ENCODE assay signal across 8 cellular contexts in the genomic region with DNA sequence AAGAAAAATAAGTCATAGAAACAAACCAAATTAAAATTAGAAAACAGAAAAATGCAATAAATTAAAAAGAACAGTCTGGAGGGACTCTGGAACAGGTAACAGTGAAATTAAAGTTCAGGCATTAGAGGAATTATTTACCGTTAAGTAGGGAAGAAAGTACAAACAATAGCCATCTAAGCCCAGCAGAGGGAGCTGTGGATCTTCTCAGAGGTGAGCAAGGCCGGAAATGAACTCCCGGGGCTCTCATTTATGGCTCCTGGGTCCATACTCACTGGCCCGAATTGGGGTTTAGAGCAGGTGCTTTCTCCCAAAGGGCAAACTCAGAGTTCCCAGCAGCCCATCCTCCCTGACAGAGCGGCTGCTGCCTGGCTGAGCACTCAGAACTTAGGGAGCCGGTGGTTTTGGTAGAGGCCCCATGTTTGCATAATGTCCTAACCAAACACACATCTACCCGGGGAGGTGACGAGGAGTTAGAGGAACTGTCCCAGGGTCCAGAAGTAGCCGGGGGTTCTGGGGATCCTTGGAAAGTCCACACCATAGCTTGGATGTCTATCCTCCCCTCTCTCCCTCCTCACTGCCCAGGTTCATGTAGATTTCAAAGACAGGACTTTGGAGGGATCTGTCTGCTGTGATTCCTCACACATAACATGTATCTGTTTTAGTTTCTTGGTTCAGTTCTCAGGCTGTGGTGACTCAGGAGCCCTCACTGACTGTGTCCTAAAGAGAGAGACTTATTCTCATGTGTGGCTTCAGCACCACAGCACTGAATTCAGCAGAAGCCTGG.
DNase-seq lines count a peak whose midpoint lies in the region; ATAC-seq and TF ChIP-seq lines count a peak whose summit lies in the region.

No MANE protein-coding gene starts in this region.

- H3K79me2 ChIP-seq in MM.1S (ENCODE audit: low read length), result no peaks in the 10 kb centered on the region
- no peaks in the 10 kb centered on the region for H3K79me2 ChIP-seq in smooth muscle cell (ENCODE audit: low read depth)

- peaks cover 12% of the 10 kb centered on the region for H3K4me1 ChIP-seq in MM.1S (ENCODE audit: low read length)
- H3K4me1 ChIP-seq in right cardiac atrium (ENCODE audit: control insufficient read depth, insufficient read depth, low read length), result no peaks in the 10 kb centered on the region
- H3K4me1 ChIP-seq in smooth muscle cell (ENCODE audit: low read depth), result no peaks in the 10 kb centered on the region

- peak overlapping the region; percentile 64 for H3K9ac ChIP-seq in MM.1S (ENCODE audit: low read length)
- H3K9ac ChIP-seq in smooth muscle cell (ENCODE audit: low read depth), result no peak overlapping the region

- H3K4me2 ChIP-seq in MM.1S (ENCODE audit: low read depth, low read length) (peak overlapping the region; percentile 85), smooth muscle cell (no peak overlapping the region)

- no peaks in the 10 kb centered on the region for H3K4me1 Mint-ChIP-seq in mesothelial cell of epicardium

- no peaks in the 10 kb centered on the region for H3K9me3 Mint-ChIP-seq in mesothelial cell of epicardium

- H3K4me3 ChIP-seq in MM.1S (ENCODE audit: low read length) (peak overlapping the region; percentile 15; the same call in 1 of the 2 replicates), right cardiac atrium (ENCODE audit: low read length) (no peak overlapping the region), smooth muscle cell (no peak overlapping the region)

- no peak overlapping the region for H3K27ac Mint-ChIP-seq in mesothelial cell of epicardium

- peaks cover 56% of the 10 kb centered on the region for H3K27me3 Mint-ChIP-seq in mesothelial cell of epicardium (ENCODE audit: low read depth)

- intact Hi-C loops in right cardiac atrium (cut with DNase I), result no loop called here

- H2AFZ ChIP-seq in MM.1S (ENCODE audit: low read length), result peak overlapping the region; percentile 91
- H2AFZ ChIP-seq in smooth muscle cell (ENCODE audit: low read depth), result peak overlapping the region; percentile 13

- no peaks in the 10 kb centered on the region for H3K36me3 ChIP-seq in MM.1S (replicated peaks; ENCODE audit: insufficient read depth, low read length)
- no peaks in the 10 kb centered on the region for H3K36me3 ChIP-seq in smooth muscle cell (ENCODE audit: low read depth)

- peak overlapping the region; percentile 33; the same call in 1 of the 2 replicates for H3K27ac ChIP-seq in MM.1S (ENCODE audit: low read length)
- no peak overlapping the region for H3K27ac ChIP-seq in right cardiac atrium (ENCODE audit: low read length)
- no peak overlapping the region for H3K27ac ChIP-seq in smooth muscle cell (ENCODE audit: low read depth)

- no peak overlapping the region for H3K4me3 Mint-ChIP-seq in mesothelial cell of epicardium

- H3K9me2 ChIP-seq in MM.1S (replicated peaks; ENCODE audit: insufficient read depth, low read length), result no peaks in the 10 kb centered on the region

- no peaks in the 10 kb centered on the region for H3K9me3 ChIP-seq in MM.1S (replicated peaks; ENCODE audit: insufficient read depth, low read length)
- no peaks in the 10 kb centered on the region for H3K9me3 ChIP-seq in right cardiac atrium (ENCODE audit: control insufficient read depth, low read length)
- H3K9me3 ChIP-seq in smooth muscle cell (replicated peaks; ENCODE audit: low read depth), result no peaks in the 10 kb centered on the region

- ATAC-seq in GM21381 (IDR thresholded peaks at IDR 0.05; ENCODE audit: unreplicated experiment) (peak; percentile 71), right cardiac atrium (peak in 1 of 2 donors; percentile 67)

- peak; percentile 84 for DNase-seq in COLO829 (ENCODE audit: low spot score)
- DNase-seq in MM.1S, result peak; percentile 91
- DNase-seq in SK-N-DZ (ENCODE audit: low spot score), result peak; percentile 70
- peak; percentile 61 for DNase-seq in activated naive CD4-positive, alpha-beta T cell treated with anti-CD3 and anti-CD28 coated beads, Interleukin-2, amount 50 U/mL, for 16 hours
- DNase-seq in right cardiac atrium, result peak in 2 of 3 donors; percentile 30 to 58
- no peak for DNase-seq in smooth muscle cell (lab: John Stamatoyannopoulos, UW; ENCODE audit: unreplicated experiment)
- no peak for DNase-seq in mesothelial cell of epicardium (ENCODE audit: low spot score in 2 of 2, unreplicated experiment in 2 of 2)

- H4K20me1 ChIP-seq in MM.1S (ENCODE audit: insufficient read depth, low read length), result no peaks in the 10 kb centered on the region
- H4K20me1 ChIP-seq in smooth muscle cell (ENCODE audit: low read depth), result no peaks in the 10 kb centered on the region

- 45% methylated on average over 9 of the region's 9 CpGs for WGBS in right cardiac atrium
- 50% methylated on average over 9 of the region's 9 CpGs for WGBS in smooth muscle cell (ENCODE audit: low lambda C conversion rate)

- TF ChIP-seq CTCF in MM.1S (IDR thresholded peaks at IDR 0.05; ENCODE audit: low read length), result peak; percentile 84
- peak; percentile 70 for TF ChIP-seq CTCF in smooth muscle cell (IDR thresholded peaks at IDR 0.05; ENCODE audit: borderline replicate concordance, insufficient read depth, poor library complexity, severe bottlenecking)
- TF ChIP-seq CTCF in mesothelial cell of epicardium (IDR thresholded peaks at IDR 0.05; ENCODE audit: unreplicated experiment), result no peak

- H3K27me3 ChIP-seq in MM.1S (replicated peaks; ENCODE audit: insufficient read depth, low read length) (no peaks in the 10 kb centered on the region), right cardiac atrium (ENCODE audit: control insufficient read depth, insufficient read depth) (no peaks in the 10 kb centered on the region), smooth muscle cell (ENCODE audit: low read depth) (peaks cover 46% of the 10 kb centered on the region)

- no peaks in the 10 kb centered on the region for H3F3A ChIP-seq in MM.1S (ENCODE audit: insufficient read depth, low read length)
- H3F3A ChIP-seq in smooth muscle cell (ENCODE audit: low read depth), result no peaks in the 10 kb centered on the region

- H3K36me3 Mint-ChIP-seq in mesothelial cell of epicardium, result no peaks in the 10 kb centered on the region

Comparison
In these comparisons a context has a peak if more than half of its experiments do, and no peak if none do; other contexts are left out.
1. DNase-seq: peak in COLO829 (single experiment), MM.1S (single experiment), SK-N-DZ (single experiment), activated naive CD4-positive, alpha-beta T cell treated with anti-CD3 and anti-CD28 coated beads, Interleukin-2, amount 50 U/mL, for 16 hours (single experiment) and right cardiac atrium (2 of 3); none in smooth muscle cell (single experiment) and mesothelial cell of epicardium (0 of 2).